8 cellular contexts compared by ENCODE assay signal in genomic region chr14:52299692-52300278, GRCh38. TPM values are rescaled to one million over a fixed set of nuclear protein-coding genes. Genes with fewer than 3 reads are reported as not detected.
DNase-seq lines count a peak whose midpoint lies in the region; ATAC-seq and TF ChIP-seq lines count a peak whose summit lies in the region.

No MANE protein-coding gene starts in this region.

- no peak overlapping the region for H3K27ac ChIP-seq in thoracic aorta

- H3K9me3 ChIP-seq in thoracic aorta: no peaks in the 10 kb centered on the region

- H3K36me3 ChIP-seq in BJ (ENCODE audit: control insufficient read depth, insufficient read depth, low read length) (no peaks in the 10 kb centered on the region), thoracic aorta (no peaks in the 10 kb centered on the region)

- H3K27me3 ChIP-seq in BJ (ENCODE audit: control insufficient read depth, insufficient read depth, low read length) (peaks cover 6% of the 10 kb centered on the region), thoracic aorta (replicated peaks; ENCODE audit: insufficient read depth) (no peaks in the 10 kb centered on the region)

- TF ChIP-seq CTCF in BJ (IDR thresholded peaks at IDR 0.05; ENCODE audit: insufficient read depth, low read depth, low read length): peak; percentile 59
- peak; percentile 58 for TF ChIP-seq CTCF in astrocyte of the spinal cord (IDR thresholded peaks at IDR 0.05; ENCODE audit: low read depth, low read length)
- TF ChIP-seq CTCF in thoracic aorta (IDR thresholded peaks at IDR 0.05): peak; percentile 68

- no peak for ATAC-seq in thoracic aorta (ENCODE audit: insufficient number of reproducible peaks, low FRiP score, low read depth)
- ATAC-seq in GM21737 (IDR thresholded peaks at IDR 0.05; ENCODE audit: unreplicated experiment): no peak
- no peak for ATAC-seq in GM21447 (IDR thresholded peaks at IDR 0.05; ENCODE audit: unreplicated experiment)

- no peaks in the 10 kb centered on the region for H3K4me1 ChIP-seq in thoracic aorta (ENCODE audit: control insufficient read depth in 1 of 2, low read depth in 2 of 2)

- DNase-seq in BJ (ENCODE audit: low read depth) (peak; percentile 10), GM19238 (ENCODE audit: insufficient read length, low spot score) (peak; percentile 14), NCI-H2227 treated with DMSO at 0.1 percent for 48 hours (lab: John Stamatoyannopoulos, UW) (peak; percentile 34), astrocyte of the spinal cord (ENCODE audit: low read depth, low spot score) (peak; percentile 71), iPS-NIHi11 (ENCODE audit: low spot score) (peak; percentile 35), thoracic aorta (ENCODE audit: low spot score) (no peak)

- no peak overlapping the region for H3K4me3 ChIP-seq in BJ (ENCODE audit: low read depth, low read length)
- no peak overlapping the region for H3K4me3 ChIP-seq in astrocyte of the spinal cord (ENCODE audit: low read depth, low read length)
- H3K4me3 ChIP-seq in thoracic aorta: no peak overlapping the region

- CTCF ChIA-PET in BJ (lab: Yijun Ruan, JAX): interaction anchor here (0.6 to 3.7 kb wide), 16 partner anchors 8 to 1006 kb away, joined by 3 to 23 read pairs (median 3); no protein-coding TSS in a partner anchor

- POLR2A ChIA-PET in BJ (lab: Charles Lee): no interaction called here

- in situ Hi-C loops in astrocyte of the spinal cord (cut with HindIII; ENCODE audit: low sequenced_read_pairs): no loop called here

RNA-seq across cellular contexts. Expression of gene PTGER2, which starts 14.3 kb away (rescaled TPM):
- 0.43 and 0.71 TPM in 2 replicates for polyA plus RNA-seq in BJ (2011; rRNA removed)
- polyA minus RNA-seq in BJ (2011; rRNA and poly(A)+ RNA removed): 0.21 and 0.24 TPM in 2 replicates
- 1 to 10 TPM; 3.3 to 4.3 TPM for total RNA-seq in thoracic aorta

RNA-seq across cellular contexts. Expression of gene PTGDR, which starts 32.3 kb away (rescaled TPM):
- not detected in 2 replicates for polyA plus RNA-seq in BJ (2011; rRNA removed)
- not detected in 2 replicates for polyA minus RNA-seq in BJ (2011; rRNA and poly(A)+ RNA removed)
- total RNA-seq in thoracic aorta: 1 to 10 TPM; 2.0 to 2.9 TPM
